ENCODE assay signal across 8 cellular contexts in the genomic region with DNA sequence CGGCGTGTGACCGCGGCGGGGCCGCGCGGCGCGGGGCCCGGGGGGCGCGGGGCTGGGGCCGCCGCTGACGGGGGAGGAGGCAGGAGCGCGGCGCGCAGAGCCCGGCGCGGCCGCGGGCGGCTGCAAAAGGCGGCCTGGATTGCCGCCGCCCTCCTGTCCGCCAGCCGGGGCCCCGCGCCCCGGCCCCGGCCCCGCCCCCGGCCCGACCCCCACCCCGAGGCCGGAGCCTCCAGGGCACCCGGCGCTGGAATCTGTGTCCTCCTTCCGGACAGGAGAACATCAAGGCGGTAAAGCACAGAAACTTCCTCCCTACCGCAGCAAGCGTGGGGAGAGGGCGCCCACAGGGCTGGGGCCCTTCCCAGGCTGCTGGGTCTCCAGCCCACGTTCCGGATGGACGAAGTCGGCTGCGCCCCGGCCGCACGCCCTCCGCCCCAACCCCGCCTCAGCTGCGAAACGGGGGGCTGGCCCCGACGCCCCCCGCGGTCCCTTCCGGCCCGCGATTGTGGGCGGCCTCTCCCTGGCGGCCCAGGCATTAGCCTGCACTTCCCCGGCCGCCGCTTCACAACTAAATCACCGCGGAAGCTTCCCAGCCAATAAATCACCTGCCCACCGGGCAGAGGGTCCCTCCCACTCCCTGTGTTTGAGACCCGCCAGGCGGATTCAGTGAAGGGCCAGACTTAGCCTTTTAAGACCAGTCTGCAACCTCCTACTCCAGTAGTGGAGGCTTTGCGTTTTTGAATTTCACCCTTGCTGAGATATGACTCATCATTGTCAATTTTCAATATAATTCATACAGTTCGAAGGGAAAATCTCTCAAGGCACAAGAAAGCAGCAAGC.
DNase-seq lines count a peak whose midpoint lies in the region; ATAC-seq and TF ChIP-seq lines count a peak whose summit lies in the region.

No MANE protein-coding gene starts in this region.

- intact Hi-C loops in Panc1 (cut with micrococcal nuclease; ENCODE audit: unreplicated experiment), result no loop called here
- intact Hi-C loops in thyroid gland (cut with DNase I), result no loop called here

- no peaks in the 10 kb centered on the region for H3K36me3 ChIP-seq in CD8-positive, alpha-beta memory T cell (ENCODE audit: insufficient read depth, low read length)
- peaks cover 14% of the 10 kb centered on the region; the same call in 1 of the 2 replicates for H3K36me3 ChIP-seq in Panc1 (ENCODE audit: control insufficient read depth, insufficient read depth, low read length)
- H3K36me3 ChIP-seq in thyroid gland, result no peaks in the 10 kb centered on the region

- DNase-seq in CD8-positive, alpha-beta memory T cell, result peak; percentile 33 to 73 (median 52)
- DNase-seq in Panc1 (ENCODE audit: low read depth, low spot score) (no peak), fibroblast of pulmonary artery (ENCODE audit: low read depth) (peak; percentile 52), neural crest cell (ENCODE audit: low read depth, low spot score) (peak; percentile 54), thyroid gland (peak; percentile 64 to 68), NCI-H446 treated with DMSO at 0.1 percent for 48 hours (lab: John Stamatoyannopoulos, UW) (no peak)

- H3K27ac ChIP-seq in CD8-positive, alpha-beta memory T cell (ENCODE audit: low read depth, low read length), result peak overlapping the region; percentile 75
- H3K27ac ChIP-seq in Panc1 (ENCODE audit: low read length), result peak overlapping the region; percentile 96
- peak overlapping the region; percentile 98 to 99 (median 99) for H3K27ac ChIP-seq in thyroid gland

- H3K9me3 Mint-ChIP-seq in CD8-positive, alpha-beta memory T cell, result no peaks in the 10 kb centered on the region
- H3K9me3 Mint-ChIP-seq in activated T-helper 17 cell treated with anti-CD3 and anti-CD28 coated beads, Interleukin-2, amount 50 U/mL, for 72 hours, result no peaks in the 10 kb centered on the region
- no peaks in the 10 kb centered on the region for H3K9me3 Mint-ChIP-seq in neural crest cell

- H3K9me3 ChIP-seq in CD8-positive, alpha-beta memory T cell (ENCODE audit: low read length), result no peaks in the 10 kb centered on the region
- H3K9me3 ChIP-seq in Panc1 (ENCODE audit: control insufficient read depth, insufficient read depth, low read depth, low read length), result no peaks in the 10 kb centered on the region
- H3K9me3 ChIP-seq in thyroid gland, result no peaks in the 10 kb centered on the region

- peaks cover 44 to 46% (median 46%) of the 10 kb centered on the region in 3 donors for H3K4me1 Mint-ChIP-seq in CD8-positive, alpha-beta memory T cell
- peaks cover 36% of the 10 kb centered on the region for H3K4me1 Mint-ChIP-seq in activated T-helper 17 cell treated with anti-CD3 and anti-CD28 coated beads, Interleukin-2, amount 50 U/mL, for 72 hours
- H3K4me1 Mint-ChIP-seq in neural crest cell, result peaks cover 28% of the 10 kb centered on the region

- POLR2A ChIA-PET in CD8-positive, alpha-beta memory T cell (lab: Charles Lee), result interaction anchor here (1.0 to 1.1 kb wide), 2 partner anchors 27 to 101 kb away, joined by 3 to 4 read pairs; no protein-coding TSS in a partner anchor
- POLR2A ChIA-PET in Panc1 (lab: Charles Lee), result interaction anchor here (0.5 kb wide), 1 partner anchor 273 kb away, joined by 4 read pairs; no protein-coding TSS in a partner anchor

- CTCF ChIA-PET in CD8-positive, alpha-beta memory T cell (lab: Charles Lee), result interaction anchor here (0.8 to 1.4 kb wide), 3 partner anchors 14 to 45 kb away, joined by 3 to 4 read pairs (median 3); no protein-coding TSS in a partner anchor
- CTCF ChIA-PET in Panc1 (lab: Charles Lee), result interaction anchor here (0.5 to 0.6 kb wide), 2 partner anchors 77 to 507 kb away, joined by 3 to 7 read pairs; no protein-coding TSS in a partner anchor

- no peaks in the 10 kb centered on the region for H3K27me3 ChIP-seq in CD8-positive, alpha-beta memory T cell (ENCODE audit: insufficient read depth, low read length, poor library complexity, severe bottlenecking)
- H3K27me3 ChIP-seq in Panc1 (ENCODE audit: control insufficient read depth, insufficient read depth, low read length) (no peaks in the 10 kb centered on the region), thyroid gland (no peaks in the 10 kb centered on the region)

- BruUV-seq in Panc1 (replicated peaks; lab: Mats Ljungman, UMichigan), result no TSS peak

- peak in 1 of 2 donors; percentile 70 for TF ChIP-seq POLR2A in thyroid gland (IDR thresholded peaks at IDR 0.05)

- peak overlapping the region; percentile 79 to 96 (median 94) for H3K27ac Mint-ChIP-seq in CD8-positive, alpha-beta memory T cell
- peak overlapping the region; percentile 91 for H3K27ac Mint-ChIP-seq in activated T-helper 17 cell treated with anti-CD3 and anti-CD28 coated beads, Interleukin-2, amount 50 U/mL, for 72 hours
- H3K27ac Mint-ChIP-seq in neural crest cell (ENCODE audit: unreplicated experiment), result peak overlapping the region; percentile 73

- ATAC-seq in HG02610 (IDR thresholded peaks at IDR 0.05; ENCODE audit: unreplicated experiment) (peak; percentile 27), Panc1 (peak; percentile 74)
- ATAC-seq in activated T-helper 17 cell treated with anti-CD3 and anti-CD28 coated beads, Interleukin-2, amount 50 U/mL, for 72 hours (replicated peaks), result peak; percentile 69

- H3K36me3 Mint-ChIP-seq in CD8-positive, alpha-beta memory T cell, result peaks cover 0 to 3% (median 2%) of the 10 kb centered on the region in 3 donors
- no peaks in the 10 kb centered on the region for H3K36me3 Mint-ChIP-seq in activated T-helper 17 cell treated with anti-CD3 and anti-CD28 coated beads, Interleukin-2, amount 50 U/mL, for 72 hours (ENCODE audit: low read depth)
- no peaks in the 10 kb centered on the region for H3K36me3 Mint-ChIP-seq in neural crest cell (ENCODE audit: low read depth)

- WGBS in thyroid gland, 2 donors, result 2 to 5% methylated on average over 15 to 36 of the region's 78 CpGs

- peak overlapping the region; percentile 92 to 97 (median 93) for H3K4me3 Mint-ChIP-seq in CD8-positive, alpha-beta memory T cell
- peak overlapping the region; percentile 83 for H3K4me3 Mint-ChIP-seq in activated T-helper 17 cell treated with anti-CD3 and anti-CD28 coated beads, Interleukin-2, amount 50 U/mL, for 72 hours
- peak overlapping the region; percentile 91 for H3K4me3 Mint-ChIP-seq in neural crest cell

- H3K27me3 Mint-ChIP-seq in CD8-positive, alpha-beta memory T cell, result no peaks in the 10 kb centered on the region
- H3K27me3 Mint-ChIP-seq in activated T-helper 17 cell treated with anti-CD3 and anti-CD28 coated beads, Interleukin-2, amount 50 U/mL, for 72 hours, result no peaks in the 10 kb centered on the region
- no peaks in the 10 kb centered on the region for H3K27me3 Mint-ChIP-seq in neural crest cell (ENCODE audit: low read depth)

- in situ Hi-C loops in Panc1 (cut with HindIII; ENCODE audit: low pct_unique_long_range_greater_than_20kb, low sequenced_read_pairs), result no loop called here

- H3K4me1 ChIP-seq in CD8-positive, alpha-beta memory T cell (ENCODE audit: insufficient read depth, low read length), result peaks cover 76% of the 10 kb centered on the region
- H3K4me1 ChIP-seq in Panc1 (ENCODE audit: control insufficient read depth, insufficient read depth, low read length), result peaks cover 44% of the 10 kb centered on the region
- peaks cover 31 to 54% of the 10 kb centered on the region in 2 donors for H3K4me1 ChIP-seq in thyroid gland

- no peak for TF ChIP-seq CTCF in Panc1 (IDR thresholded peaks at IDR 0.05)
- TF ChIP-seq CTCF in fibroblast of pulmonary artery (IDR thresholded peaks at IDR 0.05; ENCODE audit: low read length, missing control alignments), result no peak
- TF ChIP-seq CTCF in neural crest cell (conservative IDR thresholded peaks at IDR 0.05), result no peak
- TF ChIP-seq CTCF in thyroid gland (IDR thresholded peaks at IDR 0.05), result peak in 2 of 6 experiments; percentile 16 to 23

- peak overlapping the region; percentile 60 for H3K4me3 ChIP-seq in CD8-positive, alpha-beta memory T cell (ENCODE audit: low read length)
- H3K4me3 ChIP-seq in Panc1 (ENCODE audit: low read depth in 2 of 2, low read length in 2 of 2), result peak overlapping the region; percentile 75 to 96
- peak overlapping the region; percentile 83 for H3K4me3 ChIP-seq in fibroblast of pulmonary artery (replicated peaks; ENCODE audit: low read depth, low read length)
- H3K4me3 ChIP-seq in thyroid gland (replicated peaks in 1 of 3), result peak overlapping the region; percentile 44 to 89 (median 74)

Comparison
In these comparisons a context has a peak if more than half of its experiments do, and no peak if none do; other contexts are left out.
1. DNase-seq: peak in CD8-positive, alpha-beta memory T cell (5 of 5), fibroblast of pulmonary artery (single experiment), neural crest cell (single experiment) and thyroid gland (2 of 2); none in Panc1 (single experiment) and NCI-H446 treated with DMSO at 0.1 percent for 48 hours (single experiment).
2. Peak in every context shown above with its lines, with median percentiles within 50 percentile points of each other: H3K27ac ChIP-seq, H3K4me3 ChIP-seq, H3K27ac Mint-ChIP-seq, H3K4me3 Mint-ChIP-seq and ATAC-seq.